In the genomic region with DNA sequence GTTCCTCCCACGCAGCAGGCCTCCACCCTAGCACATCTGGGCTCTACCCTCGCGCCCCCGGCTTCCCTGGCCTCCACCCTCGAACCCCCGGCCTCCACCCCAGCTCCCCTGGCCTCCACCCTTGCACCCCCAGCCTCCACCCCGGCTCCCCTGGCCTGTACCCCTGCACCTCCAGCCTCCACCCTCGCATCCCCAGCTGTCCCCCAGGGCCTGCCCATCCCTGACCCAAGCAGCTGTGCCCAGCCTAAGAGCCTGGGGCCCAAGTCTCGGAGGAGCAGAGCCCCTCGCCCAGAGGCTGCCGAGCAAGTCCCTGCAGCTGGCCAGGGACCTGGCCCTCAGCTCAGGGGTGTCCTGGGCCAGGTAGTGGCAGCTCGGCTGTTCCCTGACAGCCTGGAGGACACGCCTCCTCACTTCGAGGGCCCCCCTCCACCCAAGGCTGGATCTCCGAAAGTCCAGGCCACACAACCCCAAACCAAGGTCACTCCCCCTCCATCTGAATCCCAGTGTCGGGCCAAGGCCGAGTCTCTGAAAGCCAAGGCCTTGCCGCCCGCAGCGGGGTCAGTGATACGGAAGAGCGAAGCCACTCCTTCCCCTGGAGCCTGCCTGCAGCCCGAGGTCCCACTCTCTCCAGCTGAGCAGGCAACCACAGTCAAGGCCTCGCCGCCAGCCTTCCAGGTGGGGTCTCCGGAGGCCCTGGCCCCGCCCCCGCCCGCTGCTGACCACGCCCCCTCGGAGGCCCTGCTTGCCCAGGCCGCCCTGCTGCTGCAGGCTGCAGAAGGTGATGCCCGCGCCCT, we compare ENCODE assay signal across 14 cellular contexts. TPM values are rescaled to one million over a fixed set of nuclear protein-coding genes. Genes with fewer than 3 reads are reported as not detected.
DNase-seq lines count a peak whose midpoint lies in the region; ATAC-seq, FAIRE-seq and TF ChIP-seq lines count a peak whose summit lies in the region.
"Had no signal": no experiment of that assay in that cellular context is flagged by ENCODE, and none has a peak within 500 bp of the region (broad histone marks: within the 10 kb centered on the region; RNA-seq: fewer than 3 reads in every experiment).

No MANE protein-coding gene starts in this region.

- H3K4me3 ChIP-seq in GM23338, result peak overlapping the region; percentile 41; the same call in 1 of the 2 replicates
- H3K4me3 ChIP-seq in adrenal gland, result no peak overlapping the region
- H3K4me3 ChIP-seq in kidney (ENCODE audit: low read length in 2 of 2), result no peak overlapping the region
- no peak overlapping the region for H3K4me3 ChIP-seq in spleen

- peaks cover 8% of the 10 kb centered on the region; the same call in 1 of the 2 replicates for H3K4me1 ChIP-seq in GM23338 (ENCODE audit: insufficient read depth)
- peaks cover 0 to 5% of the 10 kb centered on the region in 2 donors for H3K4me1 ChIP-seq in adrenal gland (replicated peaks in 1 of 2)
- H3K4me1 ChIP-seq in kidney (ENCODE audit: control insufficient read depth in 1 of 2, insufficient read depth in 1 of 2, low read depth in 1 of 2, low read length in 2 of 2), result peaks cover 0 to 3% of the 10 kb centered on the region in 2 donors
- H3K4me1 ChIP-seq in spleen, result peaks cover 0 to 19% (median 4%) of the 10 kb centered on the region in 6 donors

- H3K36me3 ChIP-seq in GM23338 (ENCODE audit: insufficient read depth) (no peaks in the 10 kb centered on the region), adrenal gland (replicated peaks in 1 of 2) (peaks cover 0 to 10% of the 10 kb centered on the region in 2 donors), kidney (ENCODE audit: control insufficient read depth in 1 of 2, insufficient read depth in 2 of 2, low read length in 2 of 2) (peaks cover 0 to 4% of the 10 kb centered on the region in 2 donors), spleen (peaks cover 0 to 67% (median 23%) of the 10 kb centered on the region in 6 donors)

- H3K9me3 ChIP-seq in adrenal gland (replicated peaks in 1 of 3), result no peaks in the 10 kb centered on the region
- H3K9me3 ChIP-seq in kidney (ENCODE audit: control insufficient read depth in 1 of 2, low read length in 2 of 2), result no peaks in the 10 kb centered on the region
- no peaks in the 10 kb centered on the region for H3K9me3 ChIP-seq in spleen

- H3F3A ChIP-seq in GM23338 (replicated peaks; ENCODE audit: low read depth), result 0 out of 2 replicates have a peak, but pooled peaks cover 4% of the 10 kb centered on the region

- intact Hi-C loops in adrenal gland (cut with DNase I) (no loop called here), kidney (cut with DNase I) (no loop called here), spleen (cut with DNase I; ENCODE audit: low total_unique reads) (no loop called here)

- FAIRE-seq in kidney (lab: Jason Lieb, UNC), result no peak
- FAIRE-seq: TTC549 had no signal

- no peak for TF ChIP-seq CTCF in GM23338 (conservative IDR thresholded peaks at IDR 0.05; ENCODE audit: low read depth in 2 of 2)
- TF ChIP-seq CTCF in adrenal gland (IDR thresholded peaks at IDR 0.05), result no peak
- TF ChIP-seq CTCF in kidney (IDR thresholded peaks at IDR 0.05; ENCODE audit: borderline replicate concordance, extremely low read depth, insufficient read depth), result no peak
- TF ChIP-seq CTCF in spleen (IDR thresholded peaks at IDR 0.05 in 8 of 11, conservative IDR thresholded peaks at IDR 0.05 in 3 of 11), result no peak

- no peaks in the 10 kb centered on the region for H3K9me2 ChIP-seq in GM23338 (ENCODE audit: insufficient read depth)

- H3K27ac Mint-ChIP-seq in GM23338, result no peak overlapping the region
- H3K27ac Mint-ChIP-seq: activated naive CD4-positive, alpha-beta T cell treated with anti-CD3 and anti-CD28 coated beads for 36 hours; CD8-positive, alpha-beta T cell had no signal

- 28 to 45% (median 41%) methylated on average over 9 to 34 of the region's 34 CpGs for WGBS in adrenal gland, 4 donors
- WGBS in spleen, 5 donors, result 68 to 79% (median 69%) methylated on average over 21 to 34 of the region's 34 CpGs

- H3K27me3 ChIP-seq in GM23338 (ENCODE audit: insufficient read depth) (no peaks in the 10 kb centered on the region; the same call in 1 of the 2 replicates), adrenal gland (no peaks in the 10 kb centered on the region), spleen (replicated peaks in 1 of 7) (no peaks in the 10 kb centered on the region)

- DNase-seq in GM23338 (ENCODE audit: low spot score) (peak; percentile 94), adrenal gland (peak; percentile 68 to 86 (median 72)), kidney (peak; percentile 88), spleen (no peak), ureter (ENCODE audit: low spot score) (no peak), NCI-H187 (lab: John Stamatoyannopoulos, UW) (no peak)
- no peak for DNase-seq in stimulated activated CD4-positive, alpha-beta T cell treated with anti-CD3 and anti-CD28 coated beads, Interleukin-2, amount 100 ng/mL, for 24 hours
- DNase-seq: activated naive CD4-positive, alpha-beta T cell treated with anti-CD3 and anti-CD28 coated beads for 36 hours; CD8-positive, alpha-beta T cell; GDM1; NCI-H1436; NCI-H524 treated with DMSO at 0.1 percent for 48 hours; SHP77 had no signal

- H2AFZ ChIP-seq in GM23338, result no peak overlapping the region

- no peaks in the 10 kb centered on the region for H3K9me3 Mint-ChIP-seq in GM23338
- H3K9me3 Mint-ChIP-seq: activated naive CD4-positive, alpha-beta T cell treated with anti-CD3 and anti-CD28 coated beads for 36 hours; CD8-positive, alpha-beta T cell had no signal

- H3K79me2 ChIP-seq in GM23338 (replicated peaks; ENCODE audit: insufficient read depth), result no peaks in the 10 kb centered on the region

- H3K36me3 Mint-ChIP-seq in GM23338 (ENCODE audit: low read depth), result peaks cover 19% of the 10 kb centered on the region

- H4K20me1 ChIP-seq in GM23338 (replicated peaks; ENCODE audit: insufficient read depth), result no peaks in the 10 kb centered on the region; the same call in none of the 2 replicates

- H3K4me1 Mint-ChIP-seq in GM23338, result peaks cover 10% of the 10 kb centered on the region

- H3K4me2 ChIP-seq in GM23338, result peak overlapping the region; percentile 73

- H3K4me3 Mint-ChIP-seq in GM23338, result peak overlapping the region; percentile 57; the same call in 2 of the 3 replicates
- H3K4me3 Mint-ChIP-seq: activated naive CD4-positive, alpha-beta T cell treated with anti-CD3 and anti-CD28 coated beads for 36 hours; CD8-positive, alpha-beta T cell had no signal

- peaks cover 4% of the 10 kb centered on the region for H3K27me3 Mint-ChIP-seq in GM23338 (ENCODE audit: insufficient read depth, low read depth, poor library complexity)

- TF ChIP-seq POLR2A in adrenal gland (IDR thresholded peaks at IDR 0.05) (peak in 1 of 2 donors; percentile 9), spleen (IDR thresholded peaks at IDR 0.05) (no peak)

- no peak overlapping the region for H3K9ac ChIP-seq in kidney (ENCODE audit: low read length in 2 of 2)

- no peak overlapping the region for H3K27ac ChIP-seq in GM23338 (ENCODE audit: low read depth)
- peak overlapping the region in 3 of 5 donors; percentile 27 to 51 (median 41) for H3K27ac ChIP-seq in adrenal gland
- H3K27ac ChIP-seq in kidney (ENCODE audit: low read depth in 2 of 2, low read length in 2 of 2), result no peak overlapping the region
- H3K27ac ChIP-seq in spleen, result peak overlapping the region in 5 of 8 donors; percentile 23 to 54 (median 49)

- peak; percentile 95 for ATAC-seq in GM23338
- ATAC-seq: CD8-positive, alpha-beta T cell had no signal

RNA-seq across cellular contexts. Expression of a gene that starts 7.9 kb away (rescaled TPM):
- total RNA-seq in GM23338 (2014; rRNA removed; shearing (Covaris generic)), result 17.7 and 22.1 TPM in 2 replicates
- 10.3 and 11.6 TPM in 2 replicates for polyA plus RNA-seq in GM23338 (2016; fragmentation: Nextera tagmentation; extraction: Ambion mirVana)
- total RNA-seq in adrenal gland, result 10 to 100 TPM in 3 of 8 donors, 1 to 10 TPM in 4, under 1 TPM in 1; 0.54 to 30.9 (median 5.5) TPM
- polyA plus RNA-seq in adrenal gland, result 10 to 100 TPM in 2 of 3 donors, 1 to 10 TPM in 1; 1.2 to 90.3 (median 27.9) TPM
- 18.5 TPM for total RNA-seq in kidney
- 5.6 TPM for polyA plus RNA-seq in kidney (ENCODE audit: insufficient read depth, low read depth, low replicate concordance)
- 10 to 100 TPM in 6 of 7 donors, 1 to 10 TPM in 1; 7.4 to 25.2 (median 14.4) TPM for total RNA-seq in spleen
- 10 to 100 TPM in 1 of 3 donors, 1 to 10 TPM in 2; 3.1 to 10.9 (median 5.1) TPM for polyA plus RNA-seq in spleen
- total RNA-seq in ureter, result 17.8 TPM

RNA-seq across cellular contexts. Expression of a gene that starts 9.5 kb away (rescaled TPM):
- total RNA-seq in GM23338 (2014; rRNA removed; shearing (Covaris generic)), result 14.7 and 28.0 TPM in 2 replicates
- 21.8 and 24.1 TPM in 2 replicates for polyA plus RNA-seq in GM23338 (2016; fragmentation: Nextera tagmentation; extraction: Ambion mirVana)
- 10 to 100 TPM in 5 of 8 donors, 1 to 10 TPM in 3; 4.4 to 18.5 (median 11.0) TPM for total RNA-seq in adrenal gland
- 10 to 100 TPM in 2 of 3 donors, 1 to 10 TPM in 1; 7.0 to 27.3 (median 14.7) TPM for polyA plus RNA-seq in adrenal gland
- total RNA-seq in kidney, result 34.9 TPM
- 2.8 TPM for polyA plus RNA-seq in kidney (ENCODE audit: insufficient read depth, low read depth, low replicate concordance)
- total RNA-seq in spleen, result 10 to 100 TPM in 6 of 7 donors, 1 to 10 TPM in 1; 6.6 to 25.2 (median 16.3) TPM
- polyA plus RNA-seq in spleen, result 1 to 10 TPM; 2.0 to 8.4 (median 2.1) TPM
- total RNA-seq in ureter, result 51.1 TPM

RNA-seq across cellular contexts. Expression of a gene that starts 10.7 kb away (rescaled TPM):
- total RNA-seq in GM23338 (2014; rRNA removed; shearing (Covaris generic)), result 0.27 and 0.87 TPM in 2 replicates
- polyA plus RNA-seq in GM23338 (2016; fragmentation: Nextera tagmentation; extraction: Ambion mirVana), result 3.2 and 3.9 TPM in 2 replicates
- total RNA-seq in adrenal gland, result 100 to 1,000 TPM in 7 of 8 donors, 10 to 100 TPM in 1; 78.3 to 431 (median 197) TPM
- polyA plus RNA-seq in adrenal gland, result 100 to 1,000 TPM; 524 to 932 (median 718) TPM
- total RNA-seq in kidney, result 64.3 TPM
- 53.1 TPM for polyA plus RNA-seq in kidney (ENCODE audit: insufficient read depth, low read depth, low replicate concordance)
- 1 to 10 TPM; 2.1 to 5.9 (median 4.3) TPM for total RNA-seq in spleen
- 10 to 100 TPM in 1 of 3 donors, 1 to 10 TPM in 2; 2.9 to 11.0 (median 5.8) TPM for polyA plus RNA-seq in spleen
- 80.9 TPM for total RNA-seq in ureter
- total RNA-seq: CD8-positive, alpha-beta T cell had no signal

RNA-seq across cellular contexts. Expression of a gene that starts 19.1 kb away (rescaled TPM):
- total RNA-seq in GM23338 (2014; rRNA removed; shearing (Covaris generic)), result 6.8 and 7.1 TPM in 2 replicates
- polyA plus RNA-seq in GM23338 (2016; fragmentation: Nextera tagmentation; extraction: Ambion mirVana) (4.3 and 8.3 TPM in 2 replicates), adrenal gland (100 to 1,000 TPM in 1 of 3 donors, 10 to 100 TPM in 2; 11.3 to 137 (median 75.9) TPM), kidney (ENCODE audit: insufficient read depth, low read depth, low replicate concordance) (11.4 TPM), spleen (10 to 100 TPM; 13.7 to 28.5 (median 18.5) TPM)
- total RNA-seq in adrenal gland (10 to 100 TPM in 7 of 8 donors, 1 to 10 TPM in 1; 6.0 to 28.2 (median 12.5) TPM), kidney (11.2 TPM), spleen (10 to 100 TPM in 5 of 7 donors, 1 to 10 TPM in 2; 7.0 to 19.5 (median 10.7) TPM), ureter (7.2 TPM)

RNA-seq across cellular contexts. Expression of a gene that starts 22.0 kb away (rescaled TPM):
- total RNA-seq in GM23338 (2014; rRNA removed; shearing (Covaris generic)), result 18.5 and 20.6 TPM in 2 replicates
- polyA plus RNA-seq in GM23338 (2016; fragmentation: Nextera tagmentation; extraction: Ambion mirVana), result 175 and 197 TPM in 2 replicates
- total RNA-seq in adrenal gland, result 10 to 100 TPM; 29.5 to 88.2 (median 63.0) TPM
- polyA plus RNA-seq in adrenal gland, result 100 to 1,000 TPM in 2 of 3 donors, 10 to 100 TPM in 1; 93.1 to 230 (median 174) TPM
- 84.0 TPM for total RNA-seq in kidney
- polyA plus RNA-seq in kidney (ENCODE audit: insufficient read depth, low read depth, low replicate concordance), result 185 TPM
- 10 to 100 TPM; 37.5 to 55.7 (median 47.6) TPM for total RNA-seq in spleen
- 10 to 100 TPM; 61.9 to 71.3 (median 62.1) TPM for polyA plus RNA-seq in spleen
- total RNA-seq in ureter, result 81.1 TPM

Comparison
In these comparisons a context has a peak if more than half of its experiments do, and no peak if none do; other contexts are left out.
1. DNase-seq: peak in GM23338 (single experiment), adrenal gland (7 of 7) and kidney (single experiment); none in spleen (single experiment), ureter (single experiment), stimulated activated CD4-positive, alpha-beta T cell treated with anti-CD3 and anti-CD28 coated beads, Interleukin-2, amount 100 ng/mL, for 24 hours (0 of 2) and NCI-H187 (0 of 2).
2. H3K27ac ChIP-seq: peak in adrenal gland (3 of 5) and spleen (5 of 8); none in GM23338 (single experiment) and kidney (0 of 2).